ENCODE assay signal across 11 cellular contexts in genomic region chr13:41588899-41589298, GRCh38.
DNase-seq lines count a peak whose midpoint lies in the region; ATAC-seq, FAIRE-seq and TF ChIP-seq lines count a peak whose summit lies in the region.
"Had no signal": no experiment of that assay in that cellular context is flagged by ENCODE, and none has a peak within 500 bp of the region (broad histone marks: within the 10 kb centered on the region; RNA-seq: fewer than 3 reads in every experiment).

No MANE protein-coding gene starts in this region.

- intact Hi-C loops in posterior vena cava (cut with DNase I), result no loop called here

- H2AK5ac ChIP-seq in H1 (ENCODE audit: low read depth, low read length), result no peak overlapping the region

- TF ChIP-seq POLR2A in H1 (IDR thresholded peaks at IDR 0.05; ENCODE audit: control extremely low read depth in 1 of 2, low read depth in 2 of 2, low read length in 2 of 2), result no peak

- H2BK12ac ChIP-seq in H1 (ENCODE audit: low read depth, low read length), result no peak overlapping the region

- H3K4me3 ChIP-seq in H1 (ENCODE audit: extremely low read depth in 1 of 4, insufficient read depth in 2 of 4, low read depth in 3 of 4, low read length in 4 of 4), result no peak overlapping the region

- no peak overlapping the region for H2BK5ac ChIP-seq in H1 (ENCODE audit: low read depth, low read length)

- no peak overlapping the region for H2BK20ac ChIP-seq in H1 (ENCODE audit: low read length)

- H3K9ac ChIP-seq in H1 (replicated peaks in 1 of 4; ENCODE audit: extremely low read depth in 1 of 4, low read depth in 3 of 4, low read length in 3 of 4), result no peak overlapping the region

- H3K23me2 ChIP-seq in H1 (ENCODE audit: low read depth, low read length), result no peaks in the 10 kb centered on the region

- no peak overlapping the region for H2BK120ac ChIP-seq in H1 (replicated peaks; ENCODE audit: low read depth, low read length)

- H3K27ac ChIP-seq in H1 (ENCODE audit: low read depth, low read length), result no peak overlapping the region

- TF ChIP-seq CTCF in H1 (IDR thresholded peaks at IDR 0.05; ENCODE audit: control extremely low read depth in 1 of 3, insufficient read depth in 1 of 3, low read depth in 1 of 3, low read length in 3 of 3) (no peak), GM13976 (IDR thresholded peaks at IDR 0.05; ENCODE audit: borderline replicate concordance, control extremely low read depth, extremely low read depth, insufficient read depth, missing control alignments) (no peak)

- H3K56ac ChIP-seq in H1 (replicated peaks; ENCODE audit: insufficient read length, low read depth, low read length), result no peak overlapping the region

- no peak overlapping the region for H3K23ac ChIP-seq in H1 (ENCODE audit: insufficient read length)

- H3K4me2 ChIP-seq in H1 (ENCODE audit: insufficient read depth in 1 of 2, low read depth in 2 of 2, low read length in 2 of 2), result no peak overlapping the region

- TF ChIP-seq EP300 in H1 (IDR thresholded peaks at IDR 0.05; ENCODE audit: borderline replicate concordance in 1 of 2, low read depth in 2 of 2, low read length in 2 of 2), result no peak

- no peak overlapping the region for H3K18ac ChIP-seq in H1 (ENCODE audit: extremely low read depth, low read length)

- no peak overlapping the region for H4K8ac ChIP-seq in H1 (ENCODE audit: extremely low read depth, insufficient read depth, low read length)

- ATAC-seq in HG03025 (IDR thresholded peaks at IDR 0.05; ENCODE audit: low FRiP score, unreplicated experiment), result no peak

- FAIRE-seq in H1 (lab: Jason Lieb, UNC), result no peak
- FAIRE-seq: A204.1 had no signal

- no peak overlapping the region for H3K4ac ChIP-seq in H1 (replicated peaks; ENCODE audit: insufficient read length, low read depth, low read length)

- POLR2A ChIA-PET in H1 (lab: Charles Lee; ENCODE audit: partially characterized antibody), result no interaction called here

- no peak overlapping the region for H2AFZ ChIP-seq in H1 (ENCODE audit: low read length)

- H3K79me1 ChIP-seq in H1 (ENCODE audit: low read depth, low read length), result no peaks in the 10 kb centered on the region

- H3K14ac ChIP-seq in H1 (ENCODE audit: insufficient read length), result no peak overlapping the region

- 81% methylated on average over 2 of the region's 2 CpGs; no CpG with 5 or more reads in 1 of the 2 experiments for WGBS in H1 (ENCODE audit: extremely low coverage in 1 of 2, insufficient coverage in 1 of 2, insufficient read length in 1 of 2, insufficient replicate concordance in 2 of 2, low coverage in 1 of 2, low lambda C conversion rate in 2 of 2, missing lambda C conversion rate in 1 of 2), 2 experiments

- peak overlapping the region; percentile 35 for H4K5ac ChIP-seq in H1 (ENCODE audit: insufficient read length, low read depth, low read length)

- CTCF ChIA-PET in H1 (lab: Charles Lee; ENCODE audit: partially characterized antibody), result interaction anchor here (1.2 to 2.6 kb wide), 5 partner anchors 10 to 130 kb away, joined by 3 to 8 read pairs (median 7); no protein-coding TSS in a partner anchor

- H3K27me3 ChIP-seq in H1 (replicated peaks in 1 of 4; ENCODE audit: control insufficient read depth in 3 of 4, extremely low read depth in 1 of 4, insufficient read depth in 3 of 4, low read length in 3 of 4), result no peaks in the 10 kb centered on the region

- no peak for TF ChIP-seq RAD21 in H1 (IDR thresholded peaks at IDR 0.05 in 1 of 2, conservative IDR thresholded peaks at IDR 0.05 in 1 of 2; ENCODE audit: low read depth in 2 of 2, low read length in 2 of 2)

- H4K20me1 ChIP-seq in H1 (replicated peaks in 1 of 2; ENCODE audit: control insufficient read depth in 1 of 2, insufficient read depth in 2 of 2, low read length in 2 of 2), result no peaks in the 10 kb centered on the region

- H2BK15ac ChIP-seq in H1 (ENCODE audit: low read length), result no peak overlapping the region

- no peak overlapping the region for H4K91ac ChIP-seq in H1 (replicated peaks; ENCODE audit: insufficient read length, low read length)

- H3K4me1 ChIP-seq in H1 (replicated peaks in 1 of 4; ENCODE audit: control insufficient read depth in 3 of 4, insufficient read depth in 4 of 4, low read length in 3 of 4), result no peaks in the 10 kb centered on the region

- H3K79me2 ChIP-seq in H1 (ENCODE audit: control insufficient read depth in 1 of 2, insufficient read depth in 2 of 2, low read length in 2 of 2), result no peaks in the 10 kb centered on the region

- peak; percentile 5 for DNase-seq in NK-92 treated with Interleukin-12 subunit alpha and Interleukin-12 subunit beta, amount 100 ng/mL, for 24 hours (lab: John Stamatoyannopoulos, UW)
- DNase-seq in NK-92 (lab: John Stamatoyannopoulos, UW; ENCODE audit: unreplicated experiment) (no peak), SIG-M5 (lab: John Stamatoyannopoulos, UW) (peak; percentile 8), H1 (ENCODE audit: low read depth in 1 of 2, low spot score in 2 of 2) (no peak), GM13976 (ENCODE audit: low spot score) (no peak), posterior vena cava (ENCODE audit: low spot score) (no peak)
- DNase-seq in stimulated activated CD4-positive, alpha-beta T cell treated with anti-CD3 and anti-CD28 coated beads, Interleukin-2, amount 100 ng/mL, for 24 hours, result peak; percentile 20 to 41
- DNase-seq: midbrain, NCI-H1105 treated with DMSO at 0.1 percent for 48 hours had no signal

- H3K9me3 ChIP-seq in H1 (ENCODE audit: insufficient read depth in 2 of 2, low read depth in 1 of 2, low read length in 1 of 2), result no peaks in the 10 kb centered on the region

- in situ Hi-C loops in GM13976 (cut with MboI; ENCODE audit: low sequenced_read_pairs, unreplicated experiment), result no loop called here

- peaks cover 0 to 3% (median 0%) of the 10 kb centered on the region in 4 experiments; a peak in 1 of 8 replicates for H3K36me3 ChIP-seq in H1 (ENCODE audit: control insufficient read depth in 2 of 4, insufficient read depth in 4 of 4, low read length in 3 of 4)

TF ChIP-seq in H1, 55 proteins besides CTCF, POLR2A, EP300 and RAD21:
- TF ChIP-seq BACH1 (IDR thresholded peaks at IDR 0.05; ENCODE audit: low read length) (peak; percentile 97), NANOG (IDR thresholded peaks at IDR 0.05; ENCODE audit: insufficient read depth, low read depth, low read length, poor library complexity, severe bottlenecking) (no peak), MAFK (IDR thresholded peaks at IDR 0.05; ENCODE audit: low read depth, low read length) (peak; percentile 86), SP1 (IDR thresholded peaks at IDR 0.05; ENCODE audit: low read depth, low read length) (no peak)

Comparison
In these comparisons a context has a peak if more than half of its experiments do, and no peak if none do; other contexts are left out.
1. DNase-seq: peak in NK-92 treated with Interleukin-12 subunit alpha and Interleukin-12 subunit beta, amount 100 ng/mL, for 24 hours (single experiment), SIG-M5 (single experiment) and stimulated activated CD4-positive, alpha-beta T cell treated with anti-CD3 and anti-CD28 coated beads, Interleukin-2, amount 100 ng/mL, for 24 hours (2 of 2); none in NK-92 (single experiment), H1 (0 of 2), GM13976 (single experiment) and posterior vena cava (single experiment).